In genomic region chr4:174218127-174218790, GRCh38 we compare ENCODE assay signal across 10 cellular contexts.
DNase-seq lines count a peak whose midpoint lies in the region; ATAC-seq and TF ChIP-seq lines count a peak whose summit lies in the region.
"Had no signal": no experiment of that assay in that cellular context is flagged by ENCODE, and none has a peak within 500 bp of the region (broad histone marks: within the 10 kb centered on the region; RNA-seq: fewer than 3 reads in every experiment).

No MANE protein-coding gene starts in this region.

- H3K27me3 ChIP-seq in BJ (ENCODE audit: control insufficient read depth, insufficient read depth, low read length) (peaks cover 34% of the 10 kb centered on the region), Panc1 (ENCODE audit: control insufficient read depth, insufficient read depth, low read length) (no peaks in the 10 kb centered on the region), heart left ventricle (peaks cover 9 to 74% (median 38%) of the 10 kb centered on the region in 9 donors)

- no peaks in the 10 kb centered on the region for H3K9me3 Mint-ChIP-seq in osteocyte (ENCODE audit: unreplicated experiment)

- WGBS in heart left ventricle, 4 donors = 15 to 22% (median 18%) methylated on average over 25 to 26 of the region's 26 CpGs

- CTCF ChIA-PET in BJ (lab: Yijun Ruan, JAX) (interaction anchor here (1.3 kb wide), 1 partner anchor 59 kb away, joined by 3 read pairs; no protein-coding TSS in a partner anchor), Panc1 (lab: Charles Lee) (no interaction called here)

- H3K36me3 Mint-ChIP-seq in osteocyte (ENCODE audit: unreplicated experiment) = no peaks in the 10 kb centered on the region

- H3K4me3 ChIP-seq in BJ (ENCODE audit: low read depth, low read length) (peak overlapping the region; percentile 29), Panc1 (ENCODE audit: low read depth in 2 of 2, low read length in 2 of 2) (peak overlapping the region; percentile 33 to 51), heart left ventricle (peak overlapping the region in 11 of 12 donors; percentile 25 to 61 (median 52))

- POLR2A ChIA-PET in BJ (lab: Charles Lee) (no interaction called here), Panc1 (lab: Charles Lee) (no interaction called here)

- intact Hi-C loops in Panc1 (cut with micrococcal nuclease; ENCODE audit: unreplicated experiment) (no loop called here), heart left ventricle (cut with DNase I) (no loop called here)

- no peak for TF ChIP-seq CTCF in BJ (IDR thresholded peaks at IDR 0.05; ENCODE audit: insufficient read depth, low read depth, low read length)
- TF ChIP-seq CTCF in Panc1 (IDR thresholded peaks at IDR 0.05) = no peak
- TF ChIP-seq CTCF in heart left ventricle (IDR thresholded peaks at IDR 0.05) = no peak
- no peak for TF ChIP-seq CTCF in osteocyte (IDR thresholded peaks at IDR 0.05)

- H3K4me1 Mint-ChIP-seq in osteocyte (ENCODE audit: unreplicated experiment) = peaks cover 37% of the 10 kb centered on the region

- ATAC-seq in Panc1 (no peak), heart left ventricle (peak in 2 of 4 donors; percentile 21 to 50)

- H3K27me3 Mint-ChIP-seq in osteocyte (ENCODE audit: unreplicated experiment) = peaks cover 95% of the 10 kb centered on the region

- H3K9me3 ChIP-seq in Panc1 (ENCODE audit: control insufficient read depth, insufficient read depth, low read depth, low read length) (no peaks in the 10 kb centered on the region), heart left ventricle (no peaks in the 10 kb centered on the region)

- DNase-seq in BJ (ENCODE audit: low read depth) = no peak
- no peak for DNase-seq in Panc1 (ENCODE audit: low read depth, low spot score)
- DNase-seq in heart left ventricle = no peak
- no peak for DNase-seq in osteocyte (ENCODE audit: extremely low spot score, unreplicated experiment)
- no peak for DNase-seq in MV-4-11 (lab: John Stamatoyannopoulos, UW)
- DNase-seq in GM19240 (ENCODE audit: insufficient read length, low spot score) = no peak
- DNase-seq in NCI-H1436 treated with DMSO at 0.1 percent for 48 hours (lab: John Stamatoyannopoulos, UW) = no peak
- DNase-seq in HuH-7 (ENCODE audit: low spot score) = no peak
- DNase-seq: GF-D8, SW 1271 had no signal

- H3K36me3 ChIP-seq in BJ (ENCODE audit: control insufficient read depth, insufficient read depth, low read length) = no peaks in the 10 kb centered on the region
- no peaks in the 10 kb centered on the region for H3K36me3 ChIP-seq in Panc1 (ENCODE audit: control insufficient read depth, insufficient read depth, low read length)
- H3K36me3 ChIP-seq in heart left ventricle = no peaks in the 10 kb centered on the region

- H3K27ac ChIP-seq in Panc1 (ENCODE audit: low read length) (no peak overlapping the region), heart left ventricle (peak overlapping the region in 10 of 12 donors; percentile 40 to 78 (median 64))

- H3K4me3 Mint-ChIP-seq in osteocyte (ENCODE audit: unreplicated experiment) = peak overlapping the region; percentile 63

- H3K4me1 ChIP-seq in Panc1 (ENCODE audit: control insufficient read depth, insufficient read depth, low read length) (no peaks in the 10 kb centered on the region), heart left ventricle (peaks cover 0 to 44% (median 28%) of the 10 kb centered on the region in 12 donors)

- H3K27ac Mint-ChIP-seq in osteocyte (ENCODE audit: unreplicated experiment) = no peak overlapping the region

- no TSS peak for BruUV-seq in Panc1 (replicated peaks; lab: Mats Ljungman, UMichigan)

- in situ Hi-C loops in Panc1 (cut with HindIII; ENCODE audit: low pct_unique_long_range_greater_than_20kb, low sequenced_read_pairs) = no loop called here

- TF ChIP-seq POLR2A in heart left ventricle (IDR thresholded peaks at IDR 0.05) = no peak
